Comparison of ENCODE assay signal across 8 cellular contexts in genomic region chr17:28948873-28949184, GRCh38. TPM values are rescaled to one million over a fixed set of nuclear protein-coding genes. Genes with fewer than 3 reads are reported as not detected.
DNase-seq lines count a peak whose midpoint lies in the region; ATAC-seq and TF ChIP-seq lines count a peak whose summit lies in the region.

No MANE protein-coding gene starts in this region.

- no peaks in the 10 kb centered on the region for H3K9me3 ChIP-seq in iPS-15b (ENCODE audit: control insufficient read depth, insufficient read depth, low read length)

- H3K4me3 Mint-ChIP-seq in activated CD4-positive, alpha-beta memory T cell treated with anti-CD3 and anti-CD28 coated beads, Interleukin-2, amount 10 ng/mL, durations not matched to agents 7 days and 5 days, result peak overlapping the region; percentile 94
- H3K4me3 Mint-ChIP-seq in stimulated activated effector memory CD8-positive, alpha-beta T cell treated with anti-CD3 and anti-CD28 coated beads, Interleukin-12 subunit alpha, Interleukin-12 subunit beta, amount 100 ng/mL, for 72 hours, result no peak overlapping the region

- H3K9ac ChIP-seq in iPS-15b (ENCODE audit: low read depth, low read length), result peak overlapping the region; percentile 91

- H3K4me3 ChIP-seq in iPS-15b (ENCODE audit: low read depth, low read length), result peak overlapping the region; percentile 97

- peaks cover 47% of the 10 kb centered on the region for H3K4me1 Mint-ChIP-seq in activated CD4-positive, alpha-beta memory T cell treated with anti-CD3 and anti-CD28 coated beads, Interleukin-2, amount 10 ng/mL, durations not matched to agents 7 days and 5 days
- H3K4me1 Mint-ChIP-seq in stimulated activated effector memory CD8-positive, alpha-beta T cell treated with anti-CD3 and anti-CD28 coated beads, Interleukin-12 subunit alpha, Interleukin-12 subunit beta, amount 100 ng/mL, for 72 hours, result peaks cover 37% of the 10 kb centered on the region

- H3K36me3 ChIP-seq in iPS-15b (ENCODE audit: control insufficient read depth, insufficient read depth, low read length), result no peaks in the 10 kb centered on the region

- ATAC-seq in stimulated activated effector memory CD8-positive, alpha-beta T cell treated with anti-CD3 and anti-CD28 coated beads, Interleukin-12 subunit alpha, Interleukin-12 subunit beta, amount 100 ng/mL, for 72 hours, result no peak
- ATAC-seq in GM21786 (IDR thresholded peaks at IDR 0.05; ENCODE audit: unreplicated experiment) (no peak), HG02759 (IDR thresholded peaks at IDR 0.05; ENCODE audit: unreplicated experiment) (no peak)

- DNase-seq in NCI-H1105 (lab: John Stamatoyannopoulos, UW) (peak; percentile 13), NCI-H1105 treated with DMSO at 0.1 percent for 48 hours (lab: John Stamatoyannopoulos, UW) (no peak), GM20000 (ENCODE audit: low spot score) (no peak)
- no peak for DNase-seq in activated CD4-positive, alpha-beta memory T cell treated with anti-CD3 and anti-CD28 coated beads, Interleukin-2, amount 10 ng/mL, durations not matched to agents 7 days and 5 days
- no peak for DNase-seq in stimulated activated effector memory CD8-positive, alpha-beta T cell treated with anti-CD3 and anti-CD28 coated beads, Interleukin-12 subunit alpha, Interleukin-12 subunit beta, amount 100 ng/mL, for 72 hours (ENCODE audit: low spot score in 2 of 2)

- H3K36me3 Mint-ChIP-seq in activated CD4-positive, alpha-beta memory T cell treated with anti-CD3 and anti-CD28 coated beads, Interleukin-2, amount 10 ng/mL, durations not matched to agents 7 days and 5 days (ENCODE audit: low read depth), result peaks cover 56% of the 10 kb centered on the region
- peaks cover 65% of the 10 kb centered on the region for H3K36me3 Mint-ChIP-seq in stimulated activated effector memory CD8-positive, alpha-beta T cell treated with anti-CD3 and anti-CD28 coated beads, Interleukin-12 subunit alpha, Interleukin-12 subunit beta, amount 100 ng/mL, for 72 hours

- no peaks in the 10 kb centered on the region for H3K9me3 Mint-ChIP-seq in activated CD4-positive, alpha-beta memory T cell treated with anti-CD3 and anti-CD28 coated beads, Interleukin-2, amount 10 ng/mL, durations not matched to agents 7 days and 5 days
- no peaks in the 10 kb centered on the region for H3K9me3 Mint-ChIP-seq in stimulated activated effector memory CD8-positive, alpha-beta T cell treated with anti-CD3 and anti-CD28 coated beads, Interleukin-12 subunit alpha, Interleukin-12 subunit beta, amount 100 ng/mL, for 72 hours

- H3K4me1 ChIP-seq in iPS-15b (ENCODE audit: control insufficient read depth, insufficient read depth, low read length), result peaks cover 17% of the 10 kb centered on the region

- H3K27me3 Mint-ChIP-seq in activated CD4-positive, alpha-beta memory T cell treated with anti-CD3 and anti-CD28 coated beads, Interleukin-2, amount 10 ng/mL, durations not matched to agents 7 days and 5 days, result no peaks in the 10 kb centered on the region

- POLR2A ChIA-PET in activated CD4-positive, alpha-beta memory T cell treated with anti-CD3 and anti-CD28 coated beads, Interleukin-2, amount 10 ng/mL, durations not matched to agents 7 days and 5 days (lab: Charles Lee), result interaction anchor here (0.9 to 7.2 kb wide), 19 partner anchors 8 to 377 kb away, joined by 3 to 90 read pairs (median 8); partner anchors contain the start of genes DHRS13, FLOT2, NEK8 and NUFIP2

- peak overlapping the region; percentile 94 for H3K27ac Mint-ChIP-seq in activated CD4-positive, alpha-beta memory T cell treated with anti-CD3 and anti-CD28 coated beads, Interleukin-2, amount 10 ng/mL, durations not matched to agents 7 days and 5 days
- H3K27ac Mint-ChIP-seq in stimulated activated effector memory CD8-positive, alpha-beta T cell treated with anti-CD3 and anti-CD28 coated beads, Interleukin-12 subunit alpha, Interleukin-12 subunit beta, amount 100 ng/mL, for 72 hours, result peak overlapping the region; percentile 97

- H3K27me3 ChIP-seq in iPS-15b (ENCODE audit: control insufficient read depth, insufficient read depth, low read length), result no peaks in the 10 kb centered on the region

- no peak for TF ChIP-seq CTCF in GM20000 (IDR thresholded peaks at IDR 0.05; ENCODE audit: extremely low read depth, missing control alignments)

- CTCF ChIA-PET in activated CD4-positive, alpha-beta memory T cell treated with anti-CD3 and anti-CD28 coated beads, Interleukin-2, amount 10 ng/mL, durations not matched to agents 7 days and 5 days (lab: Charles Lee), result interaction anchor here (0.9 to 6.6 kb wide), 9 partner anchors 11 to 666 kb away, joined by 3 to 93 read pairs (median 4); partner anchors contain the start of genes NEK8 and TLCD1

RNA-seq across cellular contexts. Expression of gene PHF12, which starts 2.5 kb away (rescaled TPM):
- total RNA-seq in activated CD4-positive, alpha-beta memory T cell treated with anti-CD3 and anti-CD28 coated beads, Interleukin-2, amount 10 ng/mL, durations not matched to agents 7 days and 5 days, result 10 to 100 TPM; 75.6 to 78.8 TPM

RNA-seq across cellular contexts. Expression of gene DHRS13, which starts 46.0 kb away (rescaled TPM):
- total RNA-seq in activated CD4-positive, alpha-beta memory T cell treated with anti-CD3 and anti-CD28 coated beads, Interleukin-2, amount 10 ng/mL, durations not matched to agents 7 days and 5 days, result 10 to 100 TPM; 25.2 to 25.7 TPM

RNA-seq across cellular contexts. Expression of gene FLOT2, which starts 51.3 kb away (rescaled TPM):
- total RNA-seq in activated CD4-positive, alpha-beta memory T cell treated with anti-CD3 and anti-CD28 coated beads, Interleukin-2, amount 10 ng/mL, durations not matched to agents 7 days and 5 days, result 100 to 1,000 TPM; 193 to 200 TPM

RNA-seq across cellular contexts. Expression of gene SEZ6, which starts 57.0 kb away (rescaled TPM):
- not detected for total RNA-seq in activated CD4-positive, alpha-beta memory T cell treated with anti-CD3 and anti-CD28 coated beads, Interleukin-2, amount 10 ng/mL, durations not matched to agents 7 days and 5 days
